Comparison of ENCODE assay signal across 8 cellular contexts in genomic region chr11:64688534-64688982, GRCh38. TPM values are rescaled to one million over a fixed set of nuclear protein-coding genes. Genes with fewer than 3 reads are reported as not detected.
DNase-seq lines count a peak whose midpoint lies in the region; ATAC-seq and TF ChIP-seq lines count a peak whose summit lies in the region.

No MANE protein-coding gene starts in this region.

- peak overlapping the region; percentile 76 for H3K4me2 ChIP-seq in HCT116 (ENCODE audit: low read length)
- peak overlapping the region; percentile 92 for H3K4me2 ChIP-seq in trophoblast cell (ENCODE audit: low read length)

- no peak overlapping the region for H2BK120ac ChIP-seq in trophoblast cell (ENCODE audit: insufficient read depth, low read length, poor library complexity)

- no peaks in the 10 kb centered on the region for H3K79me1 ChIP-seq in trophoblast cell (ENCODE audit: low read length)

- RAD21 ChIA-PET in HCT116 (lab: Charles Lee; ENCODE audit: low non-redundant PET in 1 of 2, low total read pairs in 2 of 2, uncharacterized antibody in 2 of 2, unreplicated experiment in 2 of 2) = interaction anchor here (0.5 to 1.0 kb wide), 4 partner anchors 16 to 239 kb away, joined by 3 to 5 read pairs (median 4); partner anchors contain the start of gene CDC42BPG (in 1 of the 2)

- ATAC-seq in HCT116 (peak; percentile 97), heart right ventricle (peak; percentile 88 to 97 (median 94))

- peak; percentile 91 to 98 (median 93) for TF ChIP-seq CTCF in HCT116 (IDR thresholded peaks at IDR 0.05 in 2 of 3, conservative IDR thresholded peaks at IDR 0.05 in 1 of 3; ENCODE audit: borderline replicate concordance in 1 of 3, insufficient read depth in 1 of 3, low read depth in 2 of 3, low read length in 2 of 3)
- peak; percentile 89 to 98 (median 94) for TF ChIP-seq CTCF in heart right ventricle (IDR thresholded peaks at IDR 0.05)
- peak; percentile 88 to 95 (median 91) for TF ChIP-seq CTCF in tibial nerve (IDR thresholded peaks at IDR 0.05)

- H4K91ac ChIP-seq in trophoblast cell (ENCODE audit: low read depth, low read length) = no peak overlapping the region

- POLR2A ChIA-PET in HCT116 (lab: Charles Lee) = interaction anchor here (0.7 to 1.0 kb wide), 3 partner anchors 28 to 442 kb away, joined by 3 to 4 read pairs (median 3); partner anchors contain the start of genes PPP1R14B and PRDX5

- TF ChIP-seq EP300 in tibial nerve (IDR thresholded peaks at IDR 0.05) = peak in 1 of 2 donors; percentile 32

- no peak overlapping the region for H3K18ac ChIP-seq in trophoblast cell (ENCODE audit: low read length)

- no TSS peak for BruUV-seq in HCT116 (replicated peaks; lab: Mats Ljungman, UMichigan)

- H3K9me3 ChIP-seq in HCT116 (ENCODE audit: control insufficient read depth in 1 of 2, insufficient read depth in 1 of 2, low read depth in 1 of 2, low read length in 2 of 2) = no peaks in the 10 kb centered on the region
- no peaks in the 10 kb centered on the region for H3K9me3 ChIP-seq in heart right ventricle
- H3K9me3 ChIP-seq in trophoblast cell (ENCODE audit: insufficient read depth, low read depth, low read length) = no peaks in the 10 kb centered on the region
- H3K9me3 ChIP-seq in tibial nerve = no peaks in the 10 kb centered on the region

- no peak overlapping the region for H3K27ac ChIP-seq in HCT116 (ENCODE audit: low read depth, low read length)
- H3K27ac ChIP-seq in heart right ventricle = peak overlapping the region; percentile 8 to 83 (median 66)
- H3K27ac ChIP-seq in trophoblast cell (ENCODE audit: low read depth, low read length) = no peak overlapping the region
- peak overlapping the region in 3 of 4 donors; percentile 57 to 77 (median 75) for H3K27ac ChIP-seq in tibial nerve

- peak overlapping the region; percentile 27 to 49 for H3K4me3 ChIP-seq in HCT116 (replicated peaks in 1 of 2; ENCODE audit: low read depth in 1 of 2, low read length in 2 of 2)
- H3K4me3 ChIP-seq in heart right ventricle = peak overlapping the region in 8 of 10 donors; percentile 24 to 60 (median 50)
- H3K4me3 ChIP-seq in trophoblast cell (ENCODE audit: low read depth, low read length) = peak overlapping the region; percentile 70
- H3K4me3 ChIP-seq in tibial nerve = peak overlapping the region in 3 of 4 donors; percentile 33 to 43 (median 43)

- peaks cover 0 to 11% of the 10 kb centered on the region in 2 experiments; a peak in 2 of 4 replicates for H3K4me1 ChIP-seq in HCT116 (ENCODE audit: control insufficient read depth in 1 of 2, insufficient read depth in 2 of 2, low read length in 2 of 2)
- H3K4me1 ChIP-seq in heart right ventricle = peaks cover 5 to 28% (median 18%) of the 10 kb centered on the region in 9 donors
- H3K4me1 ChIP-seq in trophoblast cell (ENCODE audit: control insufficient read depth in 1 of 2, insufficient read depth in 2 of 2, low read length in 2 of 2) = no peaks in the 10 kb centered on the region
- peaks cover 0 to 29% (median 10%) of the 10 kb centered on the region in 4 donors for H3K4me1 ChIP-seq in tibial nerve

- H3K79me2 ChIP-seq in HCT116 (ENCODE audit: insufficient read depth, low read length) = no peaks in the 10 kb centered on the region
- H3K79me2 ChIP-seq in trophoblast cell (ENCODE audit: control insufficient read depth, insufficient read depth, low read length, poor library complexity) = no peaks in the 10 kb centered on the region

- H3K9ac ChIP-seq in HCT116 (ENCODE audit: low read length) = no peak overlapping the region
- H3K9ac ChIP-seq in trophoblast cell (ENCODE audit: low read length) = no peak overlapping the region

- H3K14ac ChIP-seq in trophoblast cell (ENCODE audit: low read length) = no peak overlapping the region

- TF ChIP-seq POLR2A in HCT116 (IDR thresholded peaks at IDR 0.05; ENCODE audit: borderline replicate concordance, extremely low read depth, insufficient read depth, insufficient read length) (no peak), tibial nerve (IDR thresholded peaks at IDR 0.05) (no peak)

- H3K27me3 ChIP-seq in HCT116 (ENCODE audit: insufficient read depth, low read length) (no peaks in the 10 kb centered on the region), heart right ventricle (peaks cover 0 to 16% (median 10%) of the 10 kb centered on the region in 7 donors), trophoblast cell (ENCODE audit: insufficient read depth, low read length) (no peaks in the 10 kb centered on the region), tibial nerve (peaks cover 0 to 13% of the 10 kb centered on the region in 2 donors)

- H2BK12ac ChIP-seq in trophoblast cell (ENCODE audit: low read length) = no peak overlapping the region

- 0 to 1% methylated on average over 13 of the region's 13 CpGs for WGBS in heart right ventricle, 2 donors
- no CpG with 5 or more reads among the region's 13 CpGs for WGBS in trophoblast cell (ENCODE audit: extremely low coverage, insufficient coverage, insufficient read length)
- 0 to 1% methylated on average over 13 of the region's 13 CpGs for WGBS in tibial nerve, 2 donors

- intact Hi-C loops in HCT116 (cut with micrococcal nuclease) (loop anchor here (1.0 kb wide), 1 partner anchor 35 kb away; the partner anchor contains the start of gene NRXN2), heart right ventricle (cut with DNase I) (loop anchor here in 7 of 10 donors (1.0 to 5.0 kb wide), 4 partner anchors 34 to 39 kb away; partner anchors contain the start of gene NRXN2 (in 5 of the 7))

- H3K23ac ChIP-seq in trophoblast cell (ENCODE audit: low read length) = no peak overlapping the region

- TF ChIP-seq RAD21 in HCT116 (IDR thresholded peaks at IDR 0.05; ENCODE audit: low read depth) = peak; percentile 76

- H2BK5ac ChIP-seq in trophoblast cell (ENCODE audit: low read depth, low read length, poor library complexity) = no peak overlapping the region

- peak overlapping the region; percentile 8 for H4K8ac ChIP-seq in trophoblast cell (ENCODE audit: low read depth, low read length)

- no peak overlapping the region for H4K12ac ChIP-seq in trophoblast cell (ENCODE audit: low read depth, low read length)

- H3K9me2 ChIP-seq in HCT116 (ENCODE audit: insufficient read depth) = no peaks in the 10 kb centered on the region

- H2AFZ ChIP-seq in HCT116 (ENCODE audit: low read depth, low read length, poor library complexity, severe bottlenecking) = peak overlapping the region; percentile 81
- peak overlapping the region; percentile 46 for H2AFZ ChIP-seq in trophoblast cell (ENCODE audit: insufficient read depth, low read length, poor library complexity)

- H3K36me3 ChIP-seq in HCT116 (ENCODE audit: control insufficient read depth in 1 of 2, insufficient read depth in 2 of 2, low read length in 2 of 2) (no peaks in the 10 kb centered on the region), heart right ventricle (no peaks in the 10 kb centered on the region), trophoblast cell (ENCODE audit: control insufficient read depth in 1 of 2, insufficient read depth in 2 of 2, low read length in 2 of 2) (no peaks in the 10 kb centered on the region), tibial nerve (no peaks in the 10 kb centered on the region)

- H2AK5ac ChIP-seq in trophoblast cell (ENCODE audit: low read length) = no peak overlapping the region

- no peak overlapping the region for H3K4ac ChIP-seq in trophoblast cell (ENCODE audit: low read depth, low read length)

- DNase-seq in DMS79 treated with DMSO at 0.1 percent for 48 hours (lab: John Stamatoyannopoulos, UW) = peak; percentile 91
- peak; percentile 83 for DNase-seq in HCT116 (ENCODE audit: low read depth, low spot score)
- DNase-seq in NCI-H1436 treated with DMSO at 0.1 percent for 48 hours (lab: John Stamatoyannopoulos, UW) = peak; percentile 71
- DNase-seq in SW 1271 (lab: John Stamatoyannopoulos, UW) = peak; percentile 58 to 78
- DNase-seq in activated naive CD8-positive, alpha-beta T cell treated with anti-CD3 and anti-CD28 coated beads, Interleukin-2, amount 50 U/mL, for 16 hours (ENCODE audit: low read depth, low spot score) = peak; percentile 90
- DNase-seq in heart right ventricle = peak; percentile 90 to 92
- DNase-seq in trophoblast cell = peak; percentile 78 to 89
- peak; percentile 74 to 88 for DNase-seq in tibial nerve (ENCODE audit: low spot score in 2 of 2)

- CTCF ChIA-PET in HCT116 (lab: Charles Lee) = interaction anchor here (0.7 to 2.3 kb wide), 30 partner anchors 9 to 484 kb away, joined by 3 to 50 read pairs (median 5); no protein-coding TSS in a partner anchor

- H4K20me1 ChIP-seq in HCT116 (ENCODE audit: insufficient read depth) = no peaks in the 10 kb centered on the region

TF ChIP-seq in HCT116, 20 proteins besides CTCF, POLR2A, EP300 and RAD21 (continues in another document):
- 0 out of 2 replicates have a peak, but pooled peaks have one; percentile 5 for TF ChIP-seq CBX3 (IDR thresholded peaks at IDR 0.05; ENCODE audit: low read depth)
- TF ChIP-seq EGR1 (IDR thresholded peaks at IDR 0.05; ENCODE audit: low read depth) = no peak
- no peak for TF ChIP-seq ZBTB33 (IDR thresholded peaks at IDR 0.05; ENCODE audit: extremely low read depth, insufficient replicate concordance, low read length)
- peak; percentile 49 for TF ChIP-seq YY1 (IDR thresholded peaks at IDR 0.05; ENCODE audit: extremely low read depth, insufficient replicate concordance, low read depth, low read length)
- TF ChIP-seq CEBPB (IDR thresholded peaks at IDR 0.05; ENCODE audit: low read depth) = no peak; the same call in 1 of the 2 replicates

RNA-seq across cellular contexts. Expression of gene NRXN2, which starts 34.4 kb away (rescaled TPM):
- 1.5 TPM for total RNA-seq in HCT116 (2021; ENCODE audit: unreplicated experiment)
- 0.73 and 1.7 TPM in 2 replicates for polyA plus RNA-seq in HCT116 (2012)
- 1 to 10 TPM in 6 of 10 donors, under 1 TPM in 4; 0.81 to 5.5 (median 1.4) TPM for total RNA-seq in heart right ventricle
- polyA plus RNA-seq in heart right ventricle = 1 to 10 TPM in 1 of 2 donors, under 1 TPM in 1; 0.45 to 1.8 TPM
- 2.9 and 3.1 TPM in 2 replicates for polyA plus RNA-seq in trophoblast cell (2013)
- total RNA-seq in tibial nerve = 10 to 100 TPM in 2 of 4 donors, 1 to 10 TPM in 2; 1.7 to 25.5 (median 8.7) TPM

RNA-seq across cellular contexts. Expression of gene RASGRP2, which starts 55.4 kb away (rescaled TPM):
- total RNA-seq in HCT116 (2021; ENCODE audit: unreplicated experiment) = 12.8 TPM
- polyA plus RNA-seq in HCT116 (2012) = 14.6 and 18.7 TPM in 2 replicates
- 10 to 100 TPM; 18.9 to 49.8 (median 25.4) TPM for total RNA-seq in heart right ventricle
- polyA plus RNA-seq in heart right ventricle = 100 to 1,000 TPM in 1 of 2 donors, 10 to 100 TPM in 1; 31.3 to 128 TPM
- 0.50 and 0.55 TPM in 2 replicates for polyA plus RNA-seq in trophoblast cell (2013)
- total RNA-seq in tibial nerve = 10 to 100 TPM; 35.4 to 87.0 (median 59.0) TPM

Comparison
In these comparisons a context has a peak if more than half of its experiments do, and no peak if none do; other contexts are left out.
1. H3K27ac ChIP-seq: peak in heart right ventricle (10 of 10) and tibial nerve (3 of 4); none in HCT116 (single experiment) and trophoblast cell (single experiment).
2. Peak in every context shown above with its lines, with median percentiles within 50 percentile points of each other: DNase-seq, H3K4me3 ChIP-seq and CTCF ChIP-seq.